40 cellular contexts compared by ENCODE assay signal in the genomic region with DNA sequence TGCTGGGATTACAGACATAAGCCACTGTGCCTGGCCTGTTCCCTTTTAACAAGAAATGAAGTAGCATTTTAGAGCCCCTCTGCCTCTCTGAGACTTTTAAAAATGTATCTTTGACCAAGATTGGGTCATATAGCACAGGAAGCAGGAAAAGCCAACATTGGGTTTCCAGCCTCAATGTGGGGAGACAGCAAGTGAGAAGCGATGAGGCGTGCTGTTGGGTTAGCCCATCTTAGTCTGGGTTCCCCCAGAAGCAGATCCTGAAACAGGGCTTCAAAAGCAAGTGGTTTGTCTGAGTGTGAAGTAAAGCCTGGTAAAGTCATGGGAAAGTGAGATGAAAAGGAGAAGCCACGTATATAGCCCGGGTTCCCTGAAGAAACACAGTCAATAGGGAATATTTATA. TPM values are rescaled to one million over a fixed set of nuclear protein-coding genes. Genes with fewer than 3 reads are reported as not detected.
"Had no signal": no experiment of that assay in that cellular context is flagged by ENCODE, and none has a peak within 500 bp of the region (broad histone marks: within the 10 kb centered on the region; RNA-seq: fewer than 3 reads in every experiment).

No MANE protein-coding gene starts in this region.

- H3K4me1 ChIP-seq: adrenal gland, ascending aorta, breast epithelium had no signal

- H3K27me3 ChIP-seq: ascending aorta, body of pancreas, brain microvascular endothelial cell had no signal

- H3K4me1 Mint-ChIP-seq: activated naive CD4-positive, alpha-beta T cell treated with anti-CD3 and anti-CD28 coated beads, Interleukin-2, amount 10 ng/mL, durations not matched to agents 7 days and 5 days; activated naive CD4-positive, alpha-beta T cell treated with anti-CD3 and anti-CD28 coated beads, Interleukin-2, amount 50 U/mL, for 24 hours; activated naive CD8-positive, alpha-beta T cell treated with anti-CD3 and anti-CD28 coated beads for 36 hours; activated naive CD8-positive, alpha-beta T cell treated with anti-CD3 and anti-CD28 coated beads, Interleukin-2, amount 10 ng/mL, durations not matched to agents 7 days and 5 days; activated naive CD8-positive, alpha-beta T cell treated with anti-CD3 and anti-CD28 coated beads, Interleukin-2, amount 50 U/mL, for 24 hours; activated T-helper 17 cell treated with anti-CD3 and anti-CD28 coated beads, Interleukin-2, amount 50 U/mL, for 72 hours; central memory CD8-positive, alpha-beta T cell had no signal

- ATAC-seq: activated naive CD4-positive, alpha-beta T cell treated with anti-CD3 and anti-CD28 coated beads, Interleukin-2, amount 50 U/mL, for 72 hours; activated naive CD8-positive, alpha-beta T cell treated with anti-CD3 and anti-CD28 coated beads, Interleukin-2, amount 50 U/mL, for 24 hours; activated T-cell treated with anti-CD3 and anti-CD28 coated beads, Interleukin-2, amount 50 U/mL, for 4 hours; activated T-cell treated with anti-CD3 and anti-CD28 coated beads, Interleukin-2, amount 50 U/mL, for 72 hours; activated T-helper 17 cell treated with anti-CD3 and anti-CD28 coated beads, Interleukin-2, amount 50 U/mL, for 72 hours; body of pancreas had no signal

- H3K36me3 ChIP-seq: adrenal gland, ascending aorta, brain microvascular endothelial cell, breast epithelium, cardiac muscle cell had no signal

- H3K27ac Mint-ChIP-seq: activated naive CD4-positive, alpha-beta T cell treated with anti-CD3 and anti-CD28 coated beads for 36 hours; activated naive CD4-positive, alpha-beta T cell treated with anti-CD3 and anti-CD28 coated beads, Interleukin-2, amount 10 ng/mL, durations not matched to agents 7 days and 5 days; activated naive CD4-positive, alpha-beta T cell treated with anti-CD3 and anti-CD28 coated beads, Interleukin-2, amount 50 U/mL, for 24 hours; activated naive CD4-positive, alpha-beta T cell treated with anti-CD3 and anti-CD28 coated beads, Interleukin-2, amount 50 U/mL, for 72 hours; activated naive CD8-positive, alpha-beta T cell; activated naive CD8-positive, alpha-beta T cell treated with anti-CD3 and anti-CD28 coated beads for 36 hours; activated naive CD8-positive, alpha-beta T cell treated with anti-CD3 and anti-CD28 coated beads, Interleukin-2, amount 10 ng/mL, durations not matched to agents 7 days and 5 days; activated naive CD8-positive, alpha-beta T cell treated with anti-CD3 and anti-CD28 coated beads, Interleukin-2, amount 50 U/mL, for 24 hours; activated T-cell treated with anti-CD3 and anti-CD28 coated beads, Interleukin-2, amount 50 U/mL, for 24 hours; activated T-cell treated with anti-CD3 and anti-CD28 coated beads, Interleukin-2, amount 50 U/mL, for 72 hours; activated T-helper 1 cell treated with anti-CD3 and anti-CD28 coated beads, Interleukin-12 subunit alpha, Interleukin-12 subunit beta, Interleukin-2, Interleukin-4 antibody, amounts not matched to agents 30 ng/mL and 10 ng/mL and 1 ng/mL, durations not matched to agents 14 hours and 24 hours and 36 hours; activated T-helper 17 cell treated with anti-CD3 and anti-CD28 coated beads, Interleukin-2, amount 50 U/mL, for 72 hours; activated T-helper 2 cell treated with anti-CD3 and anti-CD28 coated beads, Interferon-gamma antibody, Interleukin-2, Interleukin-4, amounts not matched to agents 10 μg/mL and 5 μg/mL and 100 μg/mL, durations not matched to agents 14 hours and 24 hours and 36 hours; brain had no signal

- H3K27ac ChIP-seq: adrenal gland, ascending aorta, body of pancreas, brain microvascular endothelial cell, breast epithelium, cardiac muscle cell had no signal

- H3K9me3 Mint-ChIP-seq: activated naive CD4-positive, alpha-beta T cell treated with anti-CD3 and anti-CD28 coated beads for 36 hours; activated naive CD4-positive, alpha-beta T cell treated with anti-CD3 and anti-CD28 coated beads, Interleukin-2, amount 10 ng/mL, durations not matched to agents 7 days and 5 days; activated naive CD4-positive, alpha-beta T cell treated with anti-CD3 and anti-CD28 coated beads, Interleukin-2, amount 50 U/mL, for 24 hours; activated naive CD4-positive, alpha-beta T cell treated with anti-CD3 and anti-CD28 coated beads, Interleukin-2, amount 50 U/mL, for 72 hours; activated naive CD8-positive, alpha-beta T cell treated with anti-CD3 and anti-CD28 coated beads for 36 hours; activated naive CD8-positive, alpha-beta T cell treated with anti-CD3 and anti-CD28 coated beads, Interleukin-2, amount 10 ng/mL, durations not matched to agents 7 days and 5 days; activated naive CD8-positive, alpha-beta T cell treated with anti-CD3 and anti-CD28 coated beads, Interleukin-2, amount 50 U/mL, for 24 hours; activated T-cell treated with anti-CD3 and anti-CD28 coated beads, Interleukin-2, amount 50 U/mL, for 24 hours; activated T-cell treated with anti-CD3 and anti-CD28 coated beads, Interleukin-2, amount 50 U/mL, for 4 hours; activated T-cell treated with anti-CD3 and anti-CD28 coated beads, Interleukin-2, amount 50 U/mL, for 72 hours; activated T-helper 1 cell treated with anti-CD3 and anti-CD28 coated beads, Interleukin-12 subunit alpha, Interleukin-12 subunit beta, Interleukin-2, Interleukin-4 antibody, amounts not matched to agents 30 ng/mL and 10 ng/mL and 1 ng/mL, durations not matched to agents 14 hours and 24 hours and 36 hours; activated T-helper 17 cell treated with anti-CD3 and anti-CD28 coated beads, Interleukin-2, amount 50 U/mL, for 72 hours; activated T-helper 2 cell treated with anti-CD3 and anti-CD28 coated beads, Interferon-gamma antibody, Interleukin-2, Interleukin-4, amounts not matched to agents 10 μg/mL and 5 μg/mL and 100 μg/mL, durations not matched to agents 14 hours and 24 hours and 36 hours; central memory CD8-positive, alpha-beta T cell had no signal

- DNase-seq: activated effector memory CD4-positive, alpha-beta T cell treated with anti-CD3 and anti-CD28 coated beads, Interleukin-2, amount 50 U/mL, for 16 hours; activated effector memory CD4-positive, alpha-beta T cell treated with Interleukin-2 at 50 U/mL for 16 hours; activated gamma-delta T cell; activated gamma-delta T cell treated with Interleukin-2 at 50 U/mL for 16 hours; activated naive CD4-positive, alpha-beta T cell; activated naive CD4-positive, alpha-beta T cell treated with anti-CD3 and anti-CD28 coated beads for 36 hours; activated naive CD4-positive, alpha-beta T cell treated with anti-CD3 and anti-CD28 coated beads, Interleukin-2, amount 10 ng/mL, durations not matched to agents 7 days and 5 days; activated naive CD4-positive, alpha-beta T cell treated with anti-CD3 and anti-CD28 coated beads, Interleukin-2, amount 50 U/mL, for 16 hours; activated naive CD4-positive, alpha-beta T cell treated with Interleukin-2 at 50 U/mL for 16 hours; activated naive CD8-positive, alpha-beta T cell treated with anti-CD3 and anti-CD28 coated beads for 36 hours; activated naive CD8-positive, alpha-beta T cell treated with anti-CD3 and anti-CD28 coated beads, Interleukin-2, amount 10 ng/mL, durations not matched to agents 7 days and 5 days; activated naive CD8-positive, alpha-beta T cell treated with anti-CD3 and anti-CD28 coated beads, Interleukin-2, amount 50 U/mL, for 24 hours; activated T-cell treated with anti-CD3 and anti-CD28 coated beads, Interleukin-2, amount 50 U/mL, for 24 hours; activated T-cell treated with anti-CD3 and anti-CD28 coated beads, Interleukin-2, amount 50 U/mL, for 4 hours; activated T-cell treated with anti-CD3 and anti-CD28 coated beads, Interleukin-2, amount 50 U/mL, for 48 hours; activated T-cell treated with anti-CD3 and anti-CD28 coated beads, Interleukin-2, amount 50 U/mL, for 72 hours; adrenal gland; amniotic stem cell; amygdala; anterior cingulate cortex; aorta; body of pancreas; brain microvascular endothelial cell; caudate nucleus; central memory CD4-positive, alpha-beta T cell; cerebellar nuclear complex had no signal

- FAIRE-seq: astrocyte, bronchial epithelial cell had no signal

- H3K9me3 ChIP-seq: adrenal gland, ascending aorta, body of pancreas, breast epithelium had no signal

- H3K4me3 Mint-ChIP-seq: activated naive CD4-positive, alpha-beta T cell treated with anti-CD3 and anti-CD28 coated beads for 36 hours; activated naive CD4-positive, alpha-beta T cell treated with anti-CD3 and anti-CD28 coated beads, Interleukin-2, amount 10 ng/mL, durations not matched to agents 7 days and 5 days; activated naive CD4-positive, alpha-beta T cell treated with anti-CD3 and anti-CD28 coated beads, Interleukin-2, amount 50 U/mL, for 24 hours; activated naive CD8-positive, alpha-beta T cell; activated naive CD8-positive, alpha-beta T cell treated with anti-CD3 and anti-CD28 coated beads for 36 hours; activated naive CD8-positive, alpha-beta T cell treated with anti-CD3 and anti-CD28 coated beads, Interleukin-2, amount 10 ng/mL, durations not matched to agents 7 days and 5 days; activated naive CD8-positive, alpha-beta T cell treated with anti-CD3 and anti-CD28 coated beads, Interleukin-2, amount 50 U/mL, for 24 hours; activated T-cell treated with anti-CD3 and anti-CD28 coated beads, Interleukin-2, amount 50 U/mL, for 24 hours; activated T-cell treated with anti-CD3 and anti-CD28 coated beads, Interleukin-2, amount 50 U/mL, for 4 hours; activated T-cell treated with anti-CD3 and anti-CD28 coated beads, Interleukin-2, amount 50 U/mL, for 72 hours; activated T-helper 1 cell treated with anti-CD3 and anti-CD28 coated beads, Interleukin-12 subunit alpha, Interleukin-12 subunit beta, Interleukin-2, Interleukin-4 antibody, amounts not matched to agents 30 ng/mL and 10 ng/mL and 1 ng/mL, durations not matched to agents 14 hours and 24 hours and 36 hours; activated T-helper 17 cell treated with anti-CD3 and anti-CD28 coated beads, Interleukin-2, amount 50 U/mL, for 72 hours; brain; central memory CD8-positive, alpha-beta T cell had no signal

- H3K4me3 ChIP-seq: adrenal gland, ascending aorta, body of pancreas, breast epithelium, cardiac muscle cell had no signal

- H3K36me3 Mint-ChIP-seq: activated naive CD4-positive, alpha-beta T cell treated with anti-CD3 and anti-CD28 coated beads, Interleukin-2, amount 10 ng/mL, durations not matched to agents 7 days and 5 days; activated naive CD4-positive, alpha-beta T cell treated with anti-CD3 and anti-CD28 coated beads, Interleukin-2, amount 50 U/mL, for 24 hours; activated naive CD4-positive, alpha-beta T cell treated with anti-CD3 and anti-CD28 coated beads, Interleukin-2, amount 50 U/mL, for 72 hours; activated naive CD8-positive, alpha-beta T cell; activated naive CD8-positive, alpha-beta T cell treated with anti-CD3 and anti-CD28 coated beads for 36 hours; activated naive CD8-positive, alpha-beta T cell treated with anti-CD3 and anti-CD28 coated beads, Interleukin-2, amount 10 ng/mL, durations not matched to agents 7 days and 5 days; brain had no signal

RNA-seq across cellular contexts. Expression of a gene that starts 48.2 kb away (rescaled TPM):
- total RNA-seq: astrocyte, chondrocyte had no signal
- polyA plus RNA-seq: aorta had no signal
